Comparison of ENCODE assay signal across 16 cellular contexts in the genomic region with DNA sequence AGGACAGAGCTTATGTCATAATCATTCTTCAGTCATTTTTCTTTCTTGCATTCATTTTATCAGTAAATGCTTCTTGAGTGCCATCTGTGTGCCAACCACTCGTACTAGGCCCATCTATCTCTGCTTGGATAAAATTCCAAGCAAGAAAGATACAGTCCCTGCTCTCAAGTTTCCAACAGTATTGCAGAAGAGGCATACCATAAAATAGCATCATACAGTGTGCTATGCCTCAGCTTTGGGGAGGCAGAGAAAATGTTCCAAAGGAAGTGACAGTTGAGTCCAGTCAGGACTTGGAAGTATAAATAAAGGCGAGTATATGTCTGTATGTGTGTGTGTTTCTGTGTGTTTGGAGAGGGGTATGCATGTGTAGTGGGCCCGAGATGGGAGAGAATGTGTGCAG.
"Had no signal": no experiment of that assay in that cellular context is flagged by ENCODE, and none has a peak within 500 bp of the region (broad histone marks: within the 10 kb centered on the region; RNA-seq: fewer than 3 reads in every experiment).

No MANE protein-coding gene starts in this region.

- ATAC-seq: activated T-helper 17 cell treated with anti-CD3 and anti-CD28 coated beads, Interleukin-2, amount 50 U/mL, for 72 hours; body of pancreas; esophagus mucosa; gastroesophageal sphincter had no signal

- H3K36me3 ChIP-seq: adrenal gland, gastroesophageal sphincter, left ventricle myocardium inferior, stomach, thoracic aorta had no signal

- H3K4me3 Mint-ChIP-seq: activated B cell treated with CpG ODN at 0.5 μM for 24 hours; activated CD4-positive, alpha-beta T cell treated with anti-CD3 and anti-CD28 coated beads, Interleukin-2, amount 10 ng/mL, durations not matched to agents 7 days and 5 days; activated naive CD4-positive, alpha-beta T cell treated with anti-CD3 and anti-CD28 coated beads, Interleukin-2, amount 10 ng/mL, durations not matched to agents 7 days and 5 days; activated T-helper 17 cell treated with anti-CD3 and anti-CD28 coated beads, Interleukin-2, amount 50 U/mL, for 72 hours; memory B cell; T-helper 1 cell treated with Interleukin-12 subunit alpha and Interleukin-12 subunit beta and Interleukin-4 antibody, amounts not matched to agents 30 μg/mL and 1 μg/mL, for 36 hours had no signal

- H3K27ac Mint-ChIP-seq: activated B cell treated with CpG ODN at 0.5 μM for 24 hours; activated CD4-positive, alpha-beta T cell treated with anti-CD3 and anti-CD28 coated beads, Interleukin-2, amount 10 ng/mL, durations not matched to agents 7 days and 5 days; activated naive CD4-positive, alpha-beta T cell treated with anti-CD3 and anti-CD28 coated beads, Interleukin-2, amount 10 ng/mL, durations not matched to agents 7 days and 5 days; activated T-helper 17 cell treated with anti-CD3 and anti-CD28 coated beads, Interleukin-2, amount 50 U/mL, for 72 hours; memory B cell; T-helper 1 cell treated with Interleukin-12 subunit alpha and Interleukin-12 subunit beta and Interleukin-4 antibody, amounts not matched to agents 30 μg/mL and 1 μg/mL, for 36 hours had no signal

- H3K27me3 Mint-ChIP-seq: activated B cell treated with CpG ODN at 0.5 μM for 24 hours; activated T-helper 17 cell treated with anti-CD3 and anti-CD28 coated beads, Interleukin-2, amount 50 U/mL, for 72 hours; memory B cell had no signal

- H3K9me3 ChIP-seq: adrenal gland, body of pancreas, gastroesophageal sphincter, left ventricle myocardium inferior, stomach, thoracic aorta had no signal

- H3K36me3 Mint-ChIP-seq: activated naive CD4-positive, alpha-beta T cell treated with anti-CD3 and anti-CD28 coated beads, Interleukin-2, amount 10 ng/mL, durations not matched to agents 7 days and 5 days had no signal

- H3K4me3 ChIP-seq: adrenal gland, body of pancreas, gastroesophageal sphincter, left ventricle myocardium inferior, stomach, thoracic aorta had no signal

- H3K27ac ChIP-seq: adrenal gland, body of pancreas, gastroesophageal sphincter, left ventricle myocardium inferior, thoracic aorta had no signal

- H3K27me3 ChIP-seq: adrenal gland, body of pancreas, gastroesophageal sphincter, stomach had no signal

- DNase-seq: activated B cell treated with CpG ODN at 0.5 μM for 24 hours; activated CD4-positive, alpha-beta T cell treated with anti-CD3 and anti-CD28 coated beads, Interleukin-2, amount 10 ng/mL, durations not matched to agents 7 days and 5 days; activated naive CD4-positive, alpha-beta T cell treated with anti-CD3 and anti-CD28 coated beads, Interleukin-2, amount 10 ng/mL, durations not matched to agents 7 days and 5 days; activated T-cell treated with anti-CD3 and anti-CD28 coated beads for 4 hours; adrenal gland; body of pancreas; cerebellar nuclear complex; kidney; left ventricle myocardium inferior; stomach had no signal

- H3K9me3 Mint-ChIP-seq: activated B cell treated with CpG ODN at 0.5 μM for 24 hours; activated CD4-positive, alpha-beta T cell treated with anti-CD3 and anti-CD28 coated beads, Interleukin-2, amount 10 ng/mL, durations not matched to agents 7 days and 5 days; activated naive CD4-positive, alpha-beta T cell treated with anti-CD3 and anti-CD28 coated beads, Interleukin-2, amount 10 ng/mL, durations not matched to agents 7 days and 5 days; activated T-helper 17 cell treated with anti-CD3 and anti-CD28 coated beads, Interleukin-2, amount 50 U/mL, for 72 hours; memory B cell had no signal
